ENCODE assay signal across 30 cellular contexts in the genomic region with DNA sequence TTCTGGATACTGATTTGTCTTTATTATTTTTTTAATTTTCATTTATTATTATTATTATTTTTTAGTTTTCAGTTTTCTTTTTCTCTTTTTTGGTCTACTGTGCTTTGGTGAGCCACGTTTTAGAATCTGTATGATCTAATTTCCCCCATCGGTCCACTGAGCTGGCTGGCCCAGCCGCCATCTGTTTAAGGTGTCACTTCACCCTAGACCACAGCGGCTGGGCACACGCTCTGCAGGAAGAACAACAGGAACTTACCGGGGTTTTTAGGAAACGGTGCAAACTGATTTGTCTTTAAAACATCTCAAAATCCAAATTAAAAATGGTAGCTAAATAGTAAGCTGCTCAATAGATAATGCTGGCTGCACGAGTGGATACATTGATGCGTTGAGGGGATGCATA. TPM values are rescaled to one million over a fixed set of nuclear protein-coding genes. Genes with fewer than 3 reads are reported as not detected.
A peak's percentile ranks its signal among the peaks of the same experiment; 100 is the strongest.
DNase-seq lines count a peak whose midpoint lies in the region; ATAC-seq and TF ChIP-seq lines count a peak whose summit lies in the region.
"Had no signal": no experiment of that assay in that cellular context is flagged by ENCODE, and none has a peak within 500 bp of the region (broad histone marks: within the 10 kb centered on the region; RNA-seq: fewer than 3 reads in every experiment).

No MANE protein-coding gene starts in this region.

- H3F3A ChIP-seq in SK-N-SH (replicated peaks; ENCODE audit: insufficient read depth): no peaks in the 10 kb centered on the region

- in situ Hi-C loops in KBM-7 (cut with MboI; ENCODE audit: low pct_unique_long_range_greater_than_20kb, low sequenced_read_pairs): no loop called here

- no peaks in the 10 kb centered on the region for H3K9me3 ChIP-seq in CD8-positive, alpha-beta memory T cell (ENCODE audit: low read length)
- no peaks in the 10 kb centered on the region for H3K9me3 ChIP-seq in SK-N-SH
- H3K9me3 ChIP-seq: A549, heart right ventricle, mucosa of descending colon, thoracic aorta had no signal

- H3K9ac ChIP-seq in SK-N-SH: no peak overlapping the region
- H3K9ac ChIP-seq: parathyroid adenoma had no signal

- TF ChIP-seq POLR2A in lower leg skin (IDR thresholded peaks at IDR 0.05): no peak

- H3K9me3 Mint-ChIP-seq in CD8-positive, alpha-beta memory T cell: no peaks in the 10 kb centered on the region
- H3K9me3 Mint-ChIP-seq in natural killer cell: no peaks in the 10 kb centered on the region
- no peaks in the 10 kb centered on the region for H3K9me3 Mint-ChIP-seq in activated CD4-positive, alpha-beta memory T cell treated with anti-CD3 and anti-CD28 coated beads, Interleukin-2, amount 10 ng/mL, durations not matched to agents 7 days and 5 days
- H3K9me3 Mint-ChIP-seq: activated naive CD4-positive, alpha-beta T cell treated with anti-CD3 and anti-CD28 coated beads, Interleukin-2, amount 50 U/mL, for 24 hours; activated T-helper 17 cell treated with anti-CD3 and anti-CD28 coated beads, Interleukin-2, amount 50 U/mL, for 72 hours; CD8-positive, alpha-beta T cell; stimulated activated naive CD8-positive, alpha-beta T cell treated with anti-CD3 and anti-CD28 coated beads, Interleukin-15, Interleukin-2, amounts not matched to agents 100 ng/mL and 50 ng/mL, for 24 hours had no signal

- H2AFZ ChIP-seq in SK-N-SH (ENCODE audit: low read depth): no peak overlapping the region
- H2AFZ ChIP-seq: parathyroid adenoma had no signal

- TF ChIP-seq RAD21 in SK-N-SH (IDR thresholded peaks at IDR 0.05; ENCODE audit: low read length): no peak

- H3K27ac Mint-ChIP-seq in CD8-positive, alpha-beta memory T cell: peak overlapping the region in 2 of 8 donors; percentile 41 to 48
- H3K27ac Mint-ChIP-seq in natural killer cell: peak overlapping the region; percentile 57 to 65
- no peak overlapping the region for H3K27ac Mint-ChIP-seq in activated CD4-positive, alpha-beta memory T cell treated with anti-CD3 and anti-CD28 coated beads, Interleukin-2, amount 10 ng/mL, durations not matched to agents 7 days and 5 days
- H3K27ac Mint-ChIP-seq: activated naive CD4-positive, alpha-beta T cell treated with anti-CD3 and anti-CD28 coated beads, Interleukin-2, amount 50 U/mL, for 24 hours; activated T-helper 17 cell treated with anti-CD3 and anti-CD28 coated beads, Interleukin-2, amount 50 U/mL, for 72 hours; CD8-positive, alpha-beta T cell; stimulated activated naive CD8-positive, alpha-beta T cell treated with anti-CD3 and anti-CD28 coated beads, Interleukin-15, Interleukin-2, amounts not matched to agents 100 ng/mL and 50 ng/mL, for 24 hours had no signal

- H3K36me3 Mint-ChIP-seq in CD8-positive, alpha-beta memory T cell: no peaks in the 10 kb centered on the region
- H3K36me3 Mint-ChIP-seq in natural killer cell: no peaks in the 10 kb centered on the region
- H3K36me3 Mint-ChIP-seq in activated CD4-positive, alpha-beta memory T cell treated with anti-CD3 and anti-CD28 coated beads, Interleukin-2, amount 10 ng/mL, durations not matched to agents 7 days and 5 days (ENCODE audit: low read depth): no peaks in the 10 kb centered on the region
- H3K36me3 Mint-ChIP-seq: activated naive CD4-positive, alpha-beta T cell treated with anti-CD3 and anti-CD28 coated beads, Interleukin-2, amount 50 U/mL, for 24 hours; CD8-positive, alpha-beta T cell had no signal

- no peak overlapping the region for H3K4me2 ChIP-seq in SK-N-SH
- H3K4me2 ChIP-seq: A549 had no signal

- WGBS in lower leg skin, 2 donors: 45 to 51% methylated on average over 9 of the region's 9 CpGs
- 35% methylated on average over 9 of the region's 9 CpGs for WGBS in SK-N-SH (ENCODE audit: low lambda C conversion rate)

- POLR2A ChIA-PET in CD8-positive, alpha-beta memory T cell (lab: Charles Lee): no interaction called here
- POLR2A ChIA-PET in activated CD4-positive, alpha-beta memory T cell treated with anti-CD3 and anti-CD28 coated beads, Interleukin-2, amount 10 ng/mL, durations not matched to agents 7 days and 5 days (lab: Charles Lee): no interaction called here
- POLR2A ChIA-PET in SK-N-SH (lab: Yijun Ruan, JAX): no interaction called here

- no peaks in the 10 kb centered on the region for H3K4me1 ChIP-seq in CD8-positive, alpha-beta memory T cell (ENCODE audit: insufficient read depth, low read length)
- no peaks in the 10 kb centered on the region for H3K4me1 ChIP-seq in SK-N-SH (ENCODE audit: control insufficient read depth in 1 of 2, insufficient read depth in 2 of 2, low read depth in 1 of 2, low read length in 1 of 2)
- H3K4me1 ChIP-seq: A549, parathyroid adenoma had no signal

- H3K4me1 Mint-ChIP-seq in CD8-positive, alpha-beta memory T cell: peaks cover 16 to 20% (median 17%) of the 10 kb centered on the region in 3 donors
- peaks cover 24 to 29% of the 10 kb centered on the region in 2 donors for H3K4me1 Mint-ChIP-seq in natural killer cell
- H3K4me1 Mint-ChIP-seq in activated CD4-positive, alpha-beta memory T cell treated with anti-CD3 and anti-CD28 coated beads, Interleukin-2, amount 10 ng/mL, durations not matched to agents 7 days and 5 days: no peaks in the 10 kb centered on the region
- H3K4me1 Mint-ChIP-seq: activated T-helper 17 cell treated with anti-CD3 and anti-CD28 coated beads, Interleukin-2, amount 50 U/mL, for 72 hours had no signal

- no peak overlapping the region for H3K4me3 ChIP-seq in CD8-positive, alpha-beta memory T cell (ENCODE audit: low read length)
- no peak overlapping the region for H3K4me3 ChIP-seq in lower leg skin (ENCODE audit: low read depth, poor library complexity, severe bottlenecking)
- H3K4me3 ChIP-seq in SK-N-SH (ENCODE audit: low read depth in 2 of 2, low read length in 1 of 2): no peak overlapping the region
- H3K4me3 ChIP-seq: A549, heart right ventricle, lung, mucosa of descending colon, skin epidermis, thoracic aorta had no signal

- intact Hi-C loops in natural killer cell (cut with micrococcal nuclease) (no loop called here), lower leg skin (cut with DNase I; ENCODE audit: low total_unique reads) (no loop called here)

- no peak overlapping the region for H3K27ac ChIP-seq in CD8-positive, alpha-beta memory T cell (ENCODE audit: low read depth, low read length)
- no peak overlapping the region for H3K27ac ChIP-seq in SK-N-SH (ENCODE audit: low read depth in 2 of 2, low read length in 1 of 2)
- H3K27ac ChIP-seq: A549, parathyroid adenoma, skin epidermis, thoracic aorta had no signal

- peaks cover 0 to 3% of the 10 kb centered on the region in 2 donors for H3K27me3 Mint-ChIP-seq in CD8-positive, alpha-beta memory T cell
- H3K27me3 Mint-ChIP-seq in natural killer cell (ENCODE audit: low read depth in 2 of 2): peaks cover 0 to 10% of the 10 kb centered on the region in 2 donors
- H3K27me3 Mint-ChIP-seq in activated CD4-positive, alpha-beta memory T cell treated with anti-CD3 and anti-CD28 coated beads, Interleukin-2, amount 10 ng/mL, durations not matched to agents 7 days and 5 days: peaks cover 5% of the 10 kb centered on the region
- H3K27me3 Mint-ChIP-seq: stimulated activated naive CD8-positive, alpha-beta T cell treated with anti-CD3 and anti-CD28 coated beads, Interleukin-15, Interleukin-2, amounts not matched to agents 100 ng/mL and 50 ng/mL, for 24 hours had no signal

- H4K20me1 ChIP-seq in SK-N-SH (ENCODE audit: insufficient read depth): no peaks in the 10 kb centered on the region

- no peaks in the 10 kb centered on the region for H3K36me3 ChIP-seq in CD8-positive, alpha-beta memory T cell (ENCODE audit: insufficient read depth, low read length)
- H3K36me3 ChIP-seq in SK-N-SH (replicated peaks in 1 of 2; ENCODE audit: control insufficient read depth in 1 of 2, insufficient read depth in 2 of 2, low read length in 1 of 2): no peaks in the 10 kb centered on the region
- H3K36me3 ChIP-seq: heart right ventricle, thoracic aorta had no signal

- peak; percentile 66 for ATAC-seq in GM21717 (IDR thresholded peaks at IDR 0.05; ENCODE audit: unreplicated experiment)
- ATAC-seq in natural killer cell: peak in 2 of 3 donors; percentile 47 to 84
- ATAC-seq: A549; activated T-helper 17 cell treated with anti-CD3 and anti-CD28 coated beads, Interleukin-2, amount 50 U/mL, for 72 hours; CD8-positive, alpha-beta T cell; HepG2; mucosa of descending colon had no signal

- H3K4me3 Mint-ChIP-seq in CD8-positive, alpha-beta memory T cell: peak overlapping the region in 5 of 7 donors; percentile 15 to 54 (median 43)
- H3K4me3 Mint-ChIP-seq in natural killer cell: peak overlapping the region; percentile 75
- no peak overlapping the region for H3K4me3 Mint-ChIP-seq in activated CD4-positive, alpha-beta memory T cell treated with anti-CD3 and anti-CD28 coated beads, Interleukin-2, amount 10 ng/mL, durations not matched to agents 7 days and 5 days
- H3K4me3 Mint-ChIP-seq: activated naive CD4-positive, alpha-beta T cell treated with anti-CD3 and anti-CD28 coated beads, Interleukin-2, amount 50 U/mL, for 24 hours; activated T-helper 17 cell treated with anti-CD3 and anti-CD28 coated beads, Interleukin-2, amount 50 U/mL, for 72 hours; CD8-positive, alpha-beta T cell; neural crest cell; stimulated activated naive CD8-positive, alpha-beta T cell treated with anti-CD3 and anti-CD28 coated beads, Interleukin-15, Interleukin-2, amounts not matched to agents 100 ng/mL and 50 ng/mL, for 24 hours had no signal

- no peak for TF ChIP-seq EP300 in SK-N-SH (IDR thresholded peaks at IDR 0.05; ENCODE audit: borderline replicate concordance in 1 of 2, low read depth in 1 of 2, low read length in 1 of 2)

- H3K79me2 ChIP-seq in SK-N-SH (ENCODE audit: insufficient read depth): no peaks in the 10 kb centered on the region
- H3K79me2 ChIP-seq: parathyroid adenoma had no signal

- no peaks in the 10 kb centered on the region for H3K9me2 ChIP-seq in SK-N-SH

- TF ChIP-seq CTCF in natural killer cell (IDR thresholded peaks at IDR 0.05): no peak
- TF ChIP-seq CTCF in lower leg skin (IDR thresholded peaks at IDR 0.05): no peak
- TF ChIP-seq CTCF in SK-N-SH (IDR thresholded peaks at IDR 0.05): no peak

- CTCF ChIA-PET in CD8-positive, alpha-beta memory T cell (lab: Charles Lee): no interaction called here
- CTCF ChIA-PET in activated CD4-positive, alpha-beta memory T cell treated with anti-CD3 and anti-CD28 coated beads, Interleukin-2, amount 10 ng/mL, durations not matched to agents 7 days and 5 days (lab: Charles Lee): no interaction called here
- CTCF ChIA-PET in SK-N-SH (lab: Yijun Ruan, JAX): interaction anchor here (0.6 to 1.2 kb wide), 3 partner anchors 21 to 876 kb away, joined by 3 read pairs; no protein-coding TSS in a partner anchor

- no peaks in the 10 kb centered on the region for H3K27me3 ChIP-seq in CD8-positive, alpha-beta memory T cell (ENCODE audit: insufficient read depth, low read length, poor library complexity, severe bottlenecking)
- H3K27me3 ChIP-seq in SK-N-SH (ENCODE audit: insufficient read depth): no peaks in the 10 kb centered on the region; the same call in 1 of the 2 replicates

- DNase-seq in CD8-positive, alpha-beta memory T cell: no peak
- DNase-seq in KBM-7 (peak; percentile 66), natural killer cell (no peak), lower leg skin (ENCODE audit: low spot score in 2 of 2) (no peak), SK-N-SH (no peak), H4 (ENCODE audit: low spot score) (no peak)
- no peak for DNase-seq in activated CD4-positive, alpha-beta memory T cell treated with anti-CD3 and anti-CD28 coated beads, Interleukin-2, amount 10 ng/mL, durations not matched to agents 7 days and 5 days
- DNase-seq: activated CD4-positive, alpha-beta T cell treated with anti-CD3 and anti-CD28 coated beads, Interleukin-2, amount 50 U/mL, for 48 hours; activated CD4-positive, CD25-positive, alpha-beta regulatory T cell treated with anti-CD3 and anti-CD28 coated beads, Interleukin-2, amount 50 U/mL, for 72 hours; amygdala; CD8-positive, alpha-beta T cell; kidney glomerular epithelial cell; mucosa of descending colon; MV-4-11; NCI-H1436 treated with DMSO at 0.1 percent for 48 hours; NCI-H774; SHP77 treated with DMSO at 0.1 percent for 48 hours; stimulated activated CD4-positive, alpha-beta T cell treated with anti-CD3 and anti-CD28 coated beads, Interleukin-1b, Interleukin-23, amount 100 ng/mL, for 48 hours had no signal

RNA-seq across cellular contexts. Expression of a gene that starts 48.8 kb away (rescaled TPM):
- total RNA-seq in CD8-positive, alpha-beta memory T cell: 1 to 10 TPM; 1.4 to 1.5 TPM
- polyA plus RNA-seq in CD8-positive, alpha-beta memory T cell: 3.2 TPM
- total RNA-seq in natural killer cell (10 to 100 TPM in 1 of 3 donors, 1 to 10 TPM in 2; 7.1 to 15.8 (median 9.3) TPM), lower leg skin (10 to 100 TPM in 2 of 4 donors, 1 to 10 TPM in 2; 2.7 to 13.9 (median 10.3) TPM)
- total RNA-seq in activated CD4-positive, alpha-beta memory T cell treated with anti-CD3 and anti-CD28 coated beads, Interleukin-2, amount 10 ng/mL, durations not matched to agents 7 days and 5 days: under 1 TPM; 0.28 to 0.35 TPM
- polyA plus RNA-seq in SK-N-SH (2012; rRNA removed): 3.4 and 3.8 TPM in 2 replicates
- 2.5 and 2.9 TPM in 2 replicates for polyA plus RNA-seq in SK-N-SH (2012; cell fraction: cytosol; rRNA removed)
- polyA plus RNA-seq in SK-N-SH (2012; cell fraction: nucleus; rRNA removed): 4.7 and 4.9 TPM in 2 replicates
- total RNA-seq in H4 (2014; rRNA removed; shearing (Covaris generic)): 4.3 and 6.7 TPM in 2 replicates
